In genomic region chr17:8745586-8746500, GRCh38 we compare ENCODE assay signal across 8 cellular contexts. TPM values are rescaled to one million over a fixed set of nuclear protein-coding genes. Genes with fewer than 3 reads are reported as not detected.
DNase-seq lines count a peak whose midpoint lies in the region; ATAC-seq and TF ChIP-seq lines count a peak whose summit lies in the region.

No MANE protein-coding gene starts in this region.

- peak overlapping the region; percentile 37 to 78 (median 66); a peak in 21 of 22 replicates for H3K27ac ChIP-seq in BLaER1 treated with 17β-estradiol and CSF1 and Interleukin-3, amounts not matched to agents 10 nM and 100 nM

- 0 to 1% methylated on average over 53 to 64 of the region's 70 CpGs for WGBS in lower leg skin, 2 donors

- peak overlapping the region; percentile 63 to 80 (median 76) for H3K9ac ChIP-seq in BLaER1 treated with 17β-estradiol and CSF1 and Interleukin-3, amounts not matched to agents 10 nM and 100 nM

- peaks cover 0 to 5% (median 0%) of the 10 kb centered on the region in 11 experiments; a peak in 2 of 22 replicates for H3K27me3 ChIP-seq in BLaER1 treated with 17β-estradiol and CSF1 and Interleukin-3, amounts not matched to agents 10 nM and 100 nM

- no peak for TF ChIP-seq POLR2A in lower leg skin (IDR thresholded peaks at IDR 0.05)

- peaks cover 17% of the 10 kb centered on the region for H3K4me1 Mint-ChIP-seq in activated CD4-positive, alpha-beta T cell treated with anti-CD3 and anti-CD28 coated beads, Interleukin-2, amount 10 ng/mL, durations not matched to agents 7 days and 5 days

- CTCF ChIA-PET in activated CD4-positive, alpha-beta T cell treated with anti-CD3 and anti-CD28 coated beads, Interleukin-2, amount 10 ng/mL, durations not matched to agents 7 days and 5 days (lab: Charles Lee): interaction anchor here (0.6 to 2.5 kb wide), 14 partner anchors 9 to 652 kb away, joined by 3 to 20 read pairs (median 3); partner anchors contain the start of gene RPL26

- peak overlapping the region; percentile 82 for H3K4me3 Mint-ChIP-seq in activated CD4-positive, alpha-beta T cell treated with anti-CD3 and anti-CD28 coated beads, Interleukin-2, amount 10 ng/mL, durations not matched to agents 7 days and 5 days

- H3K36me3 ChIP-seq in BLaER1 treated with 17β-estradiol and CSF1 and Interleukin-3, amounts not matched to agents 10 nM and 100 nM: no peaks in the 10 kb centered on the region

- H3K4me1 ChIP-seq in BLaER1 treated with 17β-estradiol and CSF1 and Interleukin-3, amounts not matched to agents 10 nM and 100 nM: peaks cover 0 to 31% (median 14%) of the 10 kb centered on the region in 10 experiments; a peak in 17 of 20 replicates

- H3K27me3 Mint-ChIP-seq in activated CD4-positive, alpha-beta T cell treated with anti-CD3 and anti-CD28 coated beads, Interleukin-2, amount 10 ng/mL, durations not matched to agents 7 days and 5 days: peaks cover 14% of the 10 kb centered on the region

- peak overlapping the region; percentile 54 to 77 (median 70) for H3K4me3 ChIP-seq in BLaER1 treated with 17β-estradiol and CSF1 and Interleukin-3, amounts not matched to agents 10 nM and 100 nM
- H3K4me3 ChIP-seq in lower leg skin (ENCODE audit: low read depth, poor library complexity, severe bottlenecking): peak overlapping the region; percentile 23

- DNase-seq in MV-4-11 (lab: John Stamatoyannopoulos, UW): peak; percentile 50
- peak; percentile 72 for DNase-seq in activated CD4-positive, alpha-beta T cell treated with anti-CD3 and anti-CD28 coated beads, Interleukin-2, amount 10 ng/mL, durations not matched to agents 7 days and 5 days
- peak; percentile 70 for DNase-seq in dermis blood vessel endothelial cell
- DNase-seq in lower leg skin (ENCODE audit: low spot score in 2 of 2): peak; percentile 27 to 94
- DNase-seq in stimulated activated CD4-positive, alpha-beta T cell treated with anti-CD3 and anti-CD28 coated beads, Interleukin-4, amount 100 ng/mL, for 4 hours: peak; percentile 64 to 83
- no peak for DNase-seq in NCI-H524 treated with DMSO at 0.1 percent for 48 hours (lab: John Stamatoyannopoulos, UW)

- peaks cover 5% of the 10 kb centered on the region for H3K9me3 Mint-ChIP-seq in activated CD4-positive, alpha-beta T cell treated with anti-CD3 and anti-CD28 coated beads, Interleukin-2, amount 10 ng/mL, durations not matched to agents 7 days and 5 days

- peak overlapping the region; percentile 96 for H3K27ac Mint-ChIP-seq in activated CD4-positive, alpha-beta T cell treated with anti-CD3 and anti-CD28 coated beads, Interleukin-2, amount 10 ng/mL, durations not matched to agents 7 days and 5 days

- TF ChIP-seq CTCF in lower leg skin (IDR thresholded peaks at IDR 0.05): no peak

- H3K36me3 Mint-ChIP-seq in activated CD4-positive, alpha-beta T cell treated with anti-CD3 and anti-CD28 coated beads, Interleukin-2, amount 10 ng/mL, durations not matched to agents 7 days and 5 days (ENCODE audit: low read depth): no peaks in the 10 kb centered on the region

- peaks cover 0 to 10% (median 8%) of the 10 kb centered on the region in 11 experiments; a peak in 13 of 22 replicates for H3K9me3 ChIP-seq in BLaER1 treated with 17β-estradiol and CSF1 and Interleukin-3, amounts not matched to agents 10 nM and 100 nM (replicated peaks in 1 of 11)

- intact Hi-C loops in lower leg skin (cut with DNase I; ENCODE audit: low total_unique reads): loop anchor here (10.0 kb wide), 1 partner anchor 331 kb away; no protein-coding TSS in a partner anchor

- POLR2A ChIA-PET in activated CD4-positive, alpha-beta T cell treated with anti-CD3 and anti-CD28 coated beads, Interleukin-2, amount 10 ng/mL, durations not matched to agents 7 days and 5 days (lab: Charles Lee): interaction anchor here (0.6 kb wide), 1 partner anchor 363 kb away, joined by 5 read pairs; no protein-coding TSS in a partner anchor

- peak; percentile 75 for ATAC-seq in GM21423 (IDR thresholded peaks at IDR 0.05; ENCODE audit: unreplicated experiment)

- H3K4me2 ChIP-seq in BLaER1 treated with 17β-estradiol and CSF1 and Interleukin-3, amounts not matched to agents 10 nM and 100 nM: peak overlapping the region; percentile 74 to 97 (median 94)

- no peaks in the 10 kb centered on the region for H4K20me1 ChIP-seq in BLaER1 treated with 17β-estradiol and CSF1 and Interleukin-3, amounts not matched to agents 10 nM and 100 nM

RNA-seq across cellular contexts. Expression of gene CCDC42, which starts 1.2 kb away (rescaled TPM):
- total RNA-seq in activated CD4-positive, alpha-beta T cell treated with anti-CD3 and anti-CD28 coated beads, Interleukin-2, amount 10 ng/mL, durations not matched to agents 7 days and 5 days: under 1 TPM in 1 of 2 experiments, not detected in 1; 0.25 TPM
- total RNA-seq in dermis blood vessel endothelial cell (not detected in 2 replicates), lower leg skin (not detected)

RNA-seq across cellular contexts. Expression of gene SPDYE4, which starts 12.5 kb away (rescaled TPM):
- not detected for total RNA-seq in activated CD4-positive, alpha-beta T cell treated with anti-CD3 and anti-CD28 coated beads, Interleukin-2, amount 10 ng/mL, durations not matched to agents 7 days and 5 days
- total RNA-seq in dermis blood vessel endothelial cell (not detected in 2 replicates), lower leg skin (not detected)

RNA-seq across cellular contexts. Expression of gene MFSD6L, which starts 53.3 kb away (rescaled TPM):
- 1 to 10 TPM in 1 of 2 experiments, under 1 TPM in 1; 0.71 to 1.4 TPM for total RNA-seq in activated CD4-positive, alpha-beta T cell treated with anti-CD3 and anti-CD28 coated beads, Interleukin-2, amount 10 ng/mL, durations not matched to agents 7 days and 5 days
- total RNA-seq in dermis blood vessel endothelial cell: not detected in 2 replicates
- total RNA-seq in lower leg skin: under 1 TPM in 2 of 4 donors, not detected in 2; 0.19 to 0.23 TPM
